Comparison of ENCODE assay signal across 35 cellular contexts in the genomic region with DNA sequence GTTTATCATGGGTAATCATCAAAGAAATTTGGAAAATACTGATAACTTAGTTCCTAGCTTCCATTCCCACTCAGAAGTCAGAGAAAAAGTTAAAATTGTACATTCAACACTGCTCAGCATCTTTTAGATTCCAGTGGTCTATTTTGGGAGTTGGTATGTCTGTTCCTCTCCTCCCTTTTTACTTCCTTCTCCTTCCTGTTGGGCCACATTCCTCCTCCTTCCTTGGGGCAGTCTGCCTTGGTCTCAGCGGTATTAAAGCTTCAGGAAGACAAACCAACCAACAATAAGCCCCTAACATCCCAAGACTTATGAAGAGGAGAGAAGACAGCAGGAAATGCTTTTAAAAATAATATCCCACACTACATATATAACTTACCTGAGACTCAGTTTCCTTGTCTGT. TPM values are rescaled to one million over a fixed set of nuclear protein-coding genes. Genes with fewer than 3 reads are reported as not detected.
DNase-seq lines count a peak whose midpoint lies in the region; ATAC-seq and TF ChIP-seq lines count a peak whose summit lies in the region.
"Had no signal": no experiment of that assay in that cellular context is flagged by ENCODE, and none has a peak within 500 bp of the region (broad histone marks: within the 10 kb centered on the region; RNA-seq: fewer than 3 reads in every experiment).

No MANE protein-coding gene starts in this region.

- POLR2A ChIA-PET in activated CD4-positive, alpha-beta T cell treated with anti-CD3 and anti-CD28 coated beads, Interleukin-2, amount 10 ng/mL, durations not matched to agents 7 days and 5 days (lab: Charles Lee): no interaction called here

- no peak for TF ChIP-seq EP300 in Ishikawa (IDR thresholded peaks at IDR 0.05; ENCODE audit: borderline replicate concordance)

- no peak for TF ChIP-seq POLR2A in GM18505 (IDR thresholded peaks at IDR 0.05; ENCODE audit: borderline replicate concordance, extremely low read depth, insufficient read depth, insufficient read length)

- H3K27me3 Mint-ChIP-seq in nephron (ENCODE audit: low read depth): peaks cover 4% of the 10 kb centered on the region
- no peaks in the 10 kb centered on the region for H3K27me3 Mint-ChIP-seq in activated CD4-positive, alpha-beta T cell treated with anti-CD3 and anti-CD28 coated beads, Interleukin-2, amount 10 ng/mL, durations not matched to agents 7 days and 5 days
- H3K27me3 Mint-ChIP-seq: CD4-positive, alpha-beta T cell had no signal

- peaks cover 32% of the 10 kb centered on the region for H3K4me1 Mint-ChIP-seq in nephron
- peaks cover 6% of the 10 kb centered on the region for H3K4me1 Mint-ChIP-seq in activated CD4-positive, alpha-beta T cell treated with anti-CD3 and anti-CD28 coated beads, Interleukin-2, amount 10 ng/mL, durations not matched to agents 7 days and 5 days
- H3K4me1 Mint-ChIP-seq: natural killer cell had no signal

- no peak for ATAC-seq in GM18505 (IDR thresholded peaks at IDR 0.05; ENCODE audit: unreplicated experiment)
- ATAC-seq: GM12878, HepG2, natural killer cell, Panc1, T-cell, upper lobe of right lung had no signal

- DNase-seq in AG20443 (ENCODE audit: low spot score) (peak; percentile 25), epithelial cell of esophagus (ENCODE audit: low read depth) (peak; percentile 48), hypothalamus (lab: John Stamatoyannopoulos, UW) (no peak), pons (ENCODE audit: low spot score) (no peak)
- no peak for DNase-seq in activated CD4-positive, alpha-beta T cell treated with anti-CD3 and anti-CD28 coated beads, Interleukin-2, amount 10 ng/mL, durations not matched to agents 7 days and 5 days
- DNase-seq: activated CD4-positive, alpha-beta T cell treated with anti-CD3 and anti-CD28 coated beads, Interleukin-2, amount 50 U/mL, for 4 hours; activated gamma-delta T cell treated with Interleukin-2 at 50 U/mL for 16 hours; activated naive CD8-positive, alpha-beta T cell treated with anti-CD3 and anti-CD28 coated beads, Interleukin-2, amount 10 ng/mL, durations not matched to agents 7 days and 5 days; activated T-cell treated with anti-CD3 and anti-CD28 coated beads, Interleukin-2, amount 50 U/mL, for 48 hours; AML-193; caudate nucleus; CD4-positive, alpha-beta T cell; cortex of kidney; effector memory CD4-positive, alpha-beta T cell; erythroblast; Karpas-422; natural killer cell; NCI-H1436; NCI-H2081 treated with DMSO at 0.1 percent for 48 hours; NCI-H2227 treated with DMSO at 0.1 percent for 48 hours; NCI-H69; ovary; stimulated activated naive CD4-positive, alpha-beta T cell; T-cell; upper lobe of right lung had no signal

- no peak overlapping the region for H3K4me3 Mint-ChIP-seq in nephron
- no peak overlapping the region for H3K4me3 Mint-ChIP-seq in activated CD4-positive, alpha-beta T cell treated with anti-CD3 and anti-CD28 coated beads, Interleukin-2, amount 10 ng/mL, durations not matched to agents 7 days and 5 days
- H3K4me3 Mint-ChIP-seq: activated naive CD8-positive, alpha-beta T cell treated with anti-CD3 and anti-CD28 coated beads, Interleukin-2, amount 10 ng/mL, durations not matched to agents 7 days and 5 days; CD4-positive, alpha-beta T cell; natural killer cell; T-cell had no signal

- no peak overlapping the region for H3K4me3 ChIP-seq in epithelial cell of esophagus (ENCODE audit: low read length)
- H3K4me3 ChIP-seq: GM12878, HAP-1, ovary, right atrium auricular region, SJSA1, smooth muscle cell, upper lobe of right lung had no signal

- H3K27ac Mint-ChIP-seq in nephron: peak overlapping the region in 2 of 3 experiments; percentile 37 to 38
- H3K27ac Mint-ChIP-seq in activated CD4-positive, alpha-beta T cell treated with anti-CD3 and anti-CD28 coated beads, Interleukin-2, amount 10 ng/mL, durations not matched to agents 7 days and 5 days: no peak overlapping the region
- H3K27ac Mint-ChIP-seq: activated naive CD8-positive, alpha-beta T cell treated with anti-CD3 and anti-CD28 coated beads, Interleukin-2, amount 10 ng/mL, durations not matched to agents 7 days and 5 days; CD4-positive, alpha-beta T cell; natural killer cell; T-cell had no signal

- no peaks in the 10 kb centered on the region for H3K36me3 Mint-ChIP-seq in nephron (ENCODE audit: low read depth)
- peaks cover under 1% of the 10 kb centered on the region for H3K36me3 Mint-ChIP-seq in activated CD4-positive, alpha-beta T cell treated with anti-CD3 and anti-CD28 coated beads, Interleukin-2, amount 10 ng/mL, durations not matched to agents 7 days and 5 days (ENCODE audit: low read depth)
- H3K36me3 Mint-ChIP-seq: natural killer cell, T-cell had no signal

- CTCF ChIA-PET in activated CD4-positive, alpha-beta T cell treated with anti-CD3 and anti-CD28 coated beads, Interleukin-2, amount 10 ng/mL, durations not matched to agents 7 days and 5 days (lab: Charles Lee): no interaction called here

- TF ChIP-seq RAD21 in Ishikawa (IDR thresholded peaks at IDR 0.05; ENCODE audit: low read depth): no peak

- H3K9me3 Mint-ChIP-seq in nephron: peaks cover 7% of the 10 kb centered on the region
- peaks cover 17% of the 10 kb centered on the region for H3K9me3 Mint-ChIP-seq in activated CD4-positive, alpha-beta T cell treated with anti-CD3 and anti-CD28 coated beads, Interleukin-2, amount 10 ng/mL, durations not matched to agents 7 days and 5 days
- H3K9me3 Mint-ChIP-seq: T-cell had no signal

- TF ChIP-seq CTCF in epithelial cell of esophagus (IDR thresholded peaks at IDR 0.05; ENCODE audit: insufficient read depth, low read depth, low read length, missing control alignments) (no peak), nephron (IDR thresholded peaks at IDR 0.05; ENCODE audit: unreplicated experiment in 3 of 3) (no peak)

TF ChIP-seq in Ishikawa, 13 proteins besides CTCF, POLR2A, EP300 and RAD21:
- TF ChIP-seq MAX (IDR thresholded peaks at IDR 0.05): no peak
- TF ChIP-seq TEAD4 (IDR thresholded peaks at IDR 0.05): peak; percentile 38; the same call in 1 of the 2 replicates
- TF ChIP-seq TCF12 (IDR thresholded peaks at IDR 0.05; ENCODE audit: low read depth): no peak
- TF ChIP-seq CREB1 (IDR thresholded peaks at IDR 0.05; ENCODE audit: low read depth): no peak
- TF ChIP-seq NFIC (IDR thresholded peaks at IDR 0.05): no peak
- TF ChIP-seq ZBTB7A (IDR thresholded peaks at IDR 0.05; ENCODE audit: low read depth): no peak

RNA-seq across cellular contexts. Expression of gene SSBP2, which starts 49.9 kb away (rescaled TPM):
- 10 to 100 TPM; 48.2 to 50.6 TPM for total RNA-seq in activated CD4-positive, alpha-beta T cell treated with anti-CD3 and anti-CD28 coated beads, Interleukin-2, amount 10 ng/mL, durations not matched to agents 7 days and 5 days
- total RNA-seq: HepG2 had no signal

Comparison
In these comparisons a context has a peak if more than half of its experiments do, and no peak if none do; other contexts are left out.
1. DNase-seq: peak in AG20443 (single experiment) and epithelial cell of esophagus (single experiment); none in hypothalamus (0 of 51), activated CD4-positive, alpha-beta T cell treated with anti-CD3 and anti-CD28 coated beads, Interleukin-2, amount 10 ng/mL, durations not matched to agents 7 days and 5 days (single experiment) and pons (single experiment).